In the genomic region with DNA sequence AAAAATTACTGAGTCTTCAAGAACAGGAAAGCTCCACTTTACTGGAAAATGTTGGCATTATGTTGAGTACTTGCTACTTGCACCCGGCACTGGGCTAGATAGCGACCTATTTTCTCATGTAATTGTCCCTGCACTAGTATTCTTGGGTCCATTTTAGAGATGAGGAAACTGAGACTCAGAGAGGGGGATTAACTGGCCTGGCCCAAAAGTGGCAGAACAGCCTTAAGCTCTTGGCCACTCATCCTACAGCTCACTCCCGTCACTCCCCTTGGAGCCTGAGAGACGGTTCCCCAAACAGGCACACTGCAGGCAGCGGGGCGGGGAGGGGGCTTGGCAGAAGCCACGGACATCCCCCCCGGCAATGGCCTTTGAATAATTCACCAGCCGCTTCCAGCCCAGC, we compare ENCODE assay signal across 21 cellular contexts.
A peak's percentile ranks its signal among the peaks of the same experiment; 100 is the strongest.
DNase-seq lines count a peak whose midpoint lies in the region; ATAC-seq and TF ChIP-seq lines count a peak whose summit lies in the region.
"Had no signal": no experiment of that assay in that cellular context is flagged by ENCODE, and none has a peak within 500 bp of the region (broad histone marks: within the 10 kb centered on the region; RNA-seq: fewer than 3 reads in every experiment).

No MANE protein-coding gene starts in this region.

- 84% methylated on average over 9 of the region's 9 CpGs for WGBS in mesenchymal stem cell
- 81 to 89% methylated on average over 9 of the region's 9 CpGs for WGBS in sigmoid colon, 2 donors

- ATAC-seq in GM19351 (IDR thresholded peaks at IDR 0.05; ENCODE audit: unreplicated experiment): no peak
- ATAC-seq: SK-N-SH treated with all-trans-retinoic acid at 6 μM for 48 hours had no signal

- H3K9ac ChIP-seq in NT2/D1 (ENCODE audit: insufficient read length, low read depth): peak overlapping the region; percentile 52
- H3K9ac ChIP-seq in mesenchymal stem cell (ENCODE audit: low read length): no peak overlapping the region

- H3K9me3 ChIP-seq in NT2/D1 (ENCODE audit: insufficient read depth, low read length): peaks cover 19% of the 10 kb centered on the region; the same call in 1 of the 2 replicates
- H3K9me3 ChIP-seq in mesenchymal stem cell (ENCODE audit: control insufficient read depth, low read length): no peaks in the 10 kb centered on the region
- no peaks in the 10 kb centered on the region for H3K9me3 ChIP-seq in sigmoid colon
- H3K9me3 ChIP-seq: Peyer's patch had no signal

- no peaks in the 10 kb centered on the region for H3K27me3 ChIP-seq in NT2/D1 (ENCODE audit: insufficient read depth, insufficient read length)
- no peaks in the 10 kb centered on the region for H3K27me3 ChIP-seq in mesenchymal stem cell (ENCODE audit: control insufficient read depth in 1 of 2, insufficient read depth in 1 of 2, low read length in 2 of 2)
- H3K27me3 ChIP-seq in sigmoid colon: no peaks in the 10 kb centered on the region
- H3K27me3 ChIP-seq: Peyer's patch had no signal

- H3K4me3 Mint-ChIP-seq in brain: no peak overlapping the region
- no peak overlapping the region for H3K4me3 Mint-ChIP-seq in activated T-helper 1 cell treated with anti-CD3 and anti-CD28 coated beads, Interleukin-12 subunit alpha, Interleukin-12 subunit beta, Interleukin-2, Interleukin-4 antibody, amounts not matched to agents 30 ng/mL and 10 ng/mL and 1 ng/mL, durations not matched to agents 14 hours and 24 hours and 36 hours
- H3K4me3 Mint-ChIP-seq: B cell had no signal

- H3K4me3 ChIP-seq in NT2/D1 (ENCODE audit: insufficient read length, low read depth): no peak overlapping the region
- H3K4me3 ChIP-seq in mesenchymal stem cell (ENCODE audit: insufficient read depth in 1 of 2, low read depth in 1 of 2, low read length in 2 of 2): no peak overlapping the region
- no peak overlapping the region for H3K4me3 ChIP-seq in sigmoid colon
- H3K4me3 ChIP-seq: Peyer's patch had no signal

- H2AK5ac ChIP-seq in mesenchymal stem cell (ENCODE audit: low read length, severe bottlenecking): peak overlapping the region; percentile 79

- intact Hi-C loops in sigmoid colon (cut with DNase I): loop anchor here (5.0 kb wide), 2 partner anchors 67 to 232 kb away; no protein-coding TSS in a partner anchor
- intact Hi-C loops in activated T-helper 1 cell treated with anti-CD3 and anti-CD28 coated beads, Interleukin-12 subunit alpha, Interleukin-12 subunit beta, Interleukin-2, Interleukin-4 antibody, amounts not matched to agents 30 ng/mL and 10 ng/mL and 1 ng/mL, durations not matched to agents 14 hours and 24 hours and 36 hours (cut with micrococcal nuclease): no loop called here

- H3K9me3 Mint-ChIP-seq in brain: peaks cover 5 to 41% (median 15%) of the 10 kb centered on the region in 5 experiments
- peaks cover 16% of the 10 kb centered on the region for H3K9me3 Mint-ChIP-seq in activated T-helper 1 cell treated with anti-CD3 and anti-CD28 coated beads, Interleukin-12 subunit alpha, Interleukin-12 subunit beta, Interleukin-2, Interleukin-4 antibody, amounts not matched to agents 30 ng/mL and 10 ng/mL and 1 ng/mL, durations not matched to agents 14 hours and 24 hours and 36 hours

- no peak overlapping the region for H2BK12ac ChIP-seq in mesenchymal stem cell (ENCODE audit: low read length in 2 of 2)

- H3K4me2 ChIP-seq in mesenchymal stem cell (ENCODE audit: low read length, poor library complexity, severe bottlenecking): no peak overlapping the region

- no peaks in the 10 kb centered on the region for H3K79me1 ChIP-seq in mesenchymal stem cell (replicated peaks; ENCODE audit: low read length, poor library complexity, severe bottlenecking)

- no peak for TF ChIP-seq POLR2A in sigmoid colon (IDR thresholded peaks at IDR 0.05)

- no peak overlapping the region for H3K4ac ChIP-seq in mesenchymal stem cell (ENCODE audit: low read depth in 1 of 2, low read length in 2 of 2)

- DNase-seq in NT2/D1 (ENCODE audit: low read depth, low spot score) (no peak), mesenchymal stem cell (no peak), sigmoid colon (no peak), SIG-M5 (lab: John Stamatoyannopoulos, UW) (no peak)
- DNase-seq in activated T-helper 1 cell treated with anti-CD3 and anti-CD28 coated beads, Interleukin-12 subunit alpha, Interleukin-12 subunit beta, Interleukin-2, Interleukin-4 antibody, amounts not matched to agents 30 ng/mL and 10 ng/mL and 1 ng/mL, durations not matched to agents 14 hours and 24 hours and 36 hours (ENCODE audit: low spot score): no peak
- DNase-seq: Calu3, DMS153, H7, KBM-7, NCI-H1048, NCI-H1417, NCI-H1694, NCI-H2029 treated with DMSO at 0.1 percent for 48 hours, NCI-H2227 treated with DMSO at 0.1 percent for 48 hours, NCI-H510A, NCI-H69, Peyer's patch had no signal

- H4K91ac ChIP-seq in mesenchymal stem cell (ENCODE audit: low read length): peak overlapping the region; percentile 44

- H3K36me3 Mint-ChIP-seq in brain: peaks cover 4% of the 10 kb centered on the region
- H3K36me3 Mint-ChIP-seq in activated T-helper 1 cell treated with anti-CD3 and anti-CD28 coated beads, Interleukin-12 subunit alpha, Interleukin-12 subunit beta, Interleukin-2, Interleukin-4 antibody, amounts not matched to agents 30 ng/mL and 10 ng/mL and 1 ng/mL, durations not matched to agents 14 hours and 24 hours and 36 hours (ENCODE audit: low read depth): no peaks in the 10 kb centered on the region

- peak overlapping the region in 3 of 5 experiments; percentile 41 to 89 (median 84) for H3K27ac Mint-ChIP-seq in brain
- no peak overlapping the region for H3K27ac Mint-ChIP-seq in activated T-helper 1 cell treated with anti-CD3 and anti-CD28 coated beads, Interleukin-12 subunit alpha, Interleukin-12 subunit beta, Interleukin-2, Interleukin-4 antibody, amounts not matched to agents 30 ng/mL and 10 ng/mL and 1 ng/mL, durations not matched to agents 14 hours and 24 hours and 36 hours
- H3K27ac Mint-ChIP-seq: B cell had no signal

- no peak overlapping the region for H2BK5ac ChIP-seq in mesenchymal stem cell (ENCODE audit: low read depth, low read length, poor library complexity, severe bottlenecking)

- H3K27ac ChIP-seq in mesenchymal stem cell (ENCODE audit: low read length, poor library complexity, severe bottlenecking) (no peak overlapping the region), sigmoid colon (peak overlapping the region in 3 of 4 donors; percentile 32 to 93 (median 87))
- H3K27ac ChIP-seq: Peyer's patch had no signal

- no peak overlapping the region for H2AFZ ChIP-seq in mesenchymal stem cell (ENCODE audit: low read depth, low read length)

- peak overlapping the region; percentile 29 to 71 for H3K18ac ChIP-seq in mesenchymal stem cell (ENCODE audit: low read depth in 1 of 2, low read length in 2 of 2)

- no peak overlapping the region for H4K8ac ChIP-seq in mesenchymal stem cell (ENCODE audit: low read length)

- peaks cover 84% of the 10 kb centered on the region for H3K4me1 Mint-ChIP-seq in brain
- peaks cover 7% of the 10 kb centered on the region for H3K4me1 Mint-ChIP-seq in activated T-helper 1 cell treated with anti-CD3 and anti-CD28 coated beads, Interleukin-12 subunit alpha, Interleukin-12 subunit beta, Interleukin-2, Interleukin-4 antibody, amounts not matched to agents 30 ng/mL and 10 ng/mL and 1 ng/mL, durations not matched to agents 14 hours and 24 hours and 36 hours (ENCODE audit: low read depth)

- H3K23ac ChIP-seq in mesenchymal stem cell (ENCODE audit: low read length in 2 of 2): no peak overlapping the region

- peak overlapping the region; percentile 37 for H2BK15ac ChIP-seq in mesenchymal stem cell (ENCODE audit: low read depth, poor library complexity, severe bottlenecking)

- no peak overlapping the region for H3K14ac ChIP-seq in mesenchymal stem cell (ENCODE audit: low read length in 2 of 2)

- H3K4me1 ChIP-seq in NT2/D1 (ENCODE audit: insufficient read depth, insufficient read length) (peaks cover 35% of the 10 kb centered on the region), mesenchymal stem cell (ENCODE audit: control insufficient read depth, insufficient read depth, low read depth, low read length) (peaks cover 42% of the 10 kb centered on the region), sigmoid colon (peaks cover 0 to 77% (median 66%) of the 10 kb centered on the region in 4 donors)

- peaks cover 13% of the 10 kb centered on the region for H3K27me3 Mint-ChIP-seq in brain
- peaks cover 15% of the 10 kb centered on the region for H3K27me3 Mint-ChIP-seq in activated T-helper 1 cell treated with anti-CD3 and anti-CD28 coated beads, Interleukin-12 subunit alpha, Interleukin-12 subunit beta, Interleukin-2, Interleukin-4 antibody, amounts not matched to agents 30 ng/mL and 10 ng/mL and 1 ng/mL, durations not matched to agents 14 hours and 24 hours and 36 hours (ENCODE audit: insufficient read depth)

- TF ChIP-seq EP300 in sigmoid colon (IDR thresholded peaks at IDR 0.05): no peak

- no peak for TF ChIP-seq CTCF in brain (conservative IDR thresholded peaks at IDR 0.05)
- no peak for TF ChIP-seq CTCF in sigmoid colon (IDR thresholded peaks at IDR 0.05)

- no peak overlapping the region for H2BK120ac ChIP-seq in mesenchymal stem cell (ENCODE audit: low read depth, low read length)

- H3K36me3 ChIP-seq in NT2/D1 (ENCODE audit: insufficient read depth, insufficient read length, low read length): no peaks in the 10 kb centered on the region
- H3K36me3 ChIP-seq in mesenchymal stem cell (ENCODE audit: control insufficient read depth in 1 of 2, insufficient read depth in 2 of 2, low read depth in 1 of 2, low read length in 2 of 2): no peaks in the 10 kb centered on the region
- H3K36me3 ChIP-seq in sigmoid colon: no peaks in the 10 kb centered on the region
- H3K36me3 ChIP-seq: Peyer's patch had no signal
